ENCODE assay signal across 1 cellular context in genomic region chr9:137307255-137308101, GRCh38.
TF ChIP-seq lines count a peak whose summit lies in the region.

No MANE protein-coding gene starts in this region.

TF ChIP-seq in HEK293, 187 proteins besides CTCF, POLR2A, EP300 and RAD21 (continued from another document):
- TF ChIP-seq ZFHX2 (tag by site-specific recombination; conservative IDR thresholded peaks at IDR 0.05) (peak; percentile 54), ZNF621 (tag by site-specific recombination; IDR thresholded peaks at IDR 0.05) (no peak)
